ENCODE assay signal across 35 cellular contexts in the genomic region with DNA sequence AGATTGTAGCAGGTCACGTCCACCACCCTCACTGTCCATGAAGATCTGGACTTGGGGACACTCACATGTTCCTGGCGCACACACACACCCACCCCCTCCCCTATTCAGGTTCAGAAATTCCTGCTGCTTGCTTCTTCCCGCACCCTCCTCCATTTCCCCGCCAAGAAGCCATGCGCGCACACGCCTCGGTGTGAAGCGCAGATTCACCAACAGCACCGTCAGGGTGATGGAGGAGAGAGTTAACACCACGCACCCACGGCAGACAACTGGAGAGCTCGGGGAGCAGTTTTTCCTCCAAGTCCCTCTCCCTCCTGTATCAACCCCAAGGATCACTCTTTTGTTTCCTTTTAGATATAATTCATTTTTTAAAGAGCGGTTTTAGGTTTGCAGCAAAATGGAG.
"Had no signal": no experiment of that assay in that cellular context is flagged by ENCODE, and none has a peak within 500 bp of the region (broad histone marks: within the 10 kb centered on the region; RNA-seq: fewer than 3 reads in every experiment).

No MANE protein-coding gene starts in this region.

- H3K4me3 Mint-ChIP-seq: activated B cell treated with CpG ODN at 0.5 μM for 24 hours; activated CD4-positive, alpha-beta memory T cell treated with anti-CD3 and anti-CD28 coated beads for 36 hours; activated CD8-positive, alpha-beta memory T cell treated with anti-CD3 and anti-CD28 coated beads, Interleukin-2, amount 10 ng/mL, durations not matched to agents 7 days and 5 days; activated CD8-positive, alpha-beta T cell treated with anti-CD3 and anti-CD28 coated beads, Interleukin-2, amount 10 ng/mL, durations not matched to agents 7 days and 5 days; activated naive CD4-positive, alpha-beta T cell treated with anti-CD3 and anti-CD28 coated beads, Interleukin-2, amount 10 ng/mL, durations not matched to agents 7 days and 5 days; activated naive CD8-positive, alpha-beta T cell treated with anti-CD3 and anti-CD28 coated beads, Interleukin-2, amount 10 ng/mL, durations not matched to agents 7 days and 5 days; brain; central memory CD8-positive, alpha-beta T cell; dendritic cell treated with granulocyte-macrophage colony-stimulating factor and Interleukin-4, amounts not matched to agents 40 ng/mL and 50 ng/mL, for 4 days; endodermal cell; T-cell; T-helper 1 cell treated with Interleukin-12 subunit alpha and Interleukin-12 subunit beta and Interleukin-4 antibody, amounts not matched to agents 30 μg/mL and 1 μg/mL, for 36 hours; T-helper 2 cell treated with Interferon-gamma antibody and Interleukin-4, amounts not matched to agents 5 μg/mL and 100 μg/mL, for 36 hours had no signal

- H3K36me3 Mint-ChIP-seq: activated naive CD4-positive, alpha-beta T cell treated with anti-CD3 and anti-CD28 coated beads, Interleukin-2, amount 50 U/mL, for 72 hours had no signal

- H3K27me3 Mint-ChIP-seq: activated B cell treated with CpG ODN at 0.5 μM for 24 hours; activated CD4-positive, alpha-beta memory T cell treated with anti-CD3 and anti-CD28 coated beads for 36 hours; activated CD8-positive, alpha-beta memory T cell treated with anti-CD3 and anti-CD28 coated beads, Interleukin-2, amount 10 ng/mL, durations not matched to agents 7 days and 5 days; activated naive CD4-positive, alpha-beta T cell treated with anti-CD3 and anti-CD28 coated beads, Interleukin-2, amount 10 ng/mL, durations not matched to agents 7 days and 5 days; activated naive CD8-positive, alpha-beta T cell treated with anti-CD3 and anti-CD28 coated beads, Interleukin-2, amount 10 ng/mL, durations not matched to agents 7 days and 5 days; brain; central memory CD8-positive, alpha-beta T cell; dendritic cell treated with granulocyte-macrophage colony-stimulating factor and Interleukin-4, amounts not matched to agents 40 ng/mL and 50 ng/mL, for 4 days; T-cell had no signal

- H3K4me1 ChIP-seq: breast epithelium, foreskin keratinocyte, gastrocnemius medialis had no signal

- H3K36me3 ChIP-seq: breast epithelium had no signal

- H3K4me1 Mint-ChIP-seq: activated B cell treated with CpG ODN at 0.5 μM for 24 hours; activated CD8-positive, alpha-beta memory T cell treated with anti-CD3 and anti-CD28 coated beads, Interleukin-2, amount 10 ng/mL, durations not matched to agents 7 days and 5 days; activated naive CD4-positive, alpha-beta T cell treated with anti-CD3 and anti-CD28 coated beads, Interleukin-2, amount 10 ng/mL, durations not matched to agents 7 days and 5 days; activated naive CD8-positive, alpha-beta T cell treated with anti-CD3 and anti-CD28 coated beads, Interleukin-2, amount 10 ng/mL, durations not matched to agents 7 days and 5 days; T-cell had no signal

- H3K9me3 ChIP-seq: ascending aorta, breast epithelium, esophagus muscularis mucosa, gastrocnemius medialis had no signal

- H3K27me3 ChIP-seq: ascending aorta, breast epithelium, cardiac muscle cell, dorsolateral prefrontal cortex, esophagus muscularis mucosa, foreskin keratinocyte, gastrocnemius medialis had no signal

- H3K27ac ChIP-seq: ascending aorta, cardiac muscle cell, coronary artery, esophagus muscularis mucosa, foreskin keratinocyte, gastrocnemius medialis, WERI-Rb-1 had no signal

- DNase-seq: activated B cell treated with CpG ODN at 0.5 μM for 24 hours; activated CD4-positive, alpha-beta memory T cell treated with anti-CD3 and anti-CD28 coated beads for 36 hours; activated CD4-positive, alpha-beta T cell treated with anti-CD3 and anti-CD28 coated beads for 48 hours; activated CD4-positive, alpha-beta T cell treated with anti-CD3 and anti-CD28 coated beads, Interleukin-2, amount 50 U/mL, for 1 hour; activated CD8-positive, alpha-beta memory T cell treated with anti-CD3 and anti-CD28 coated beads, Interleukin-2, amount 10 ng/mL, durations not matched to agents 7 days and 5 days; activated CD8-positive, alpha-beta memory T cell treated with anti-CD3 and anti-CD28 coated beads, Interleukin-2, amount 50 U/mL, for 4 hours; activated CD8-positive, alpha-beta T cell treated with anti-CD3 and anti-CD28 coated beads, Interleukin-2, amount 10 ng/mL, durations not matched to agents 7 days and 5 days; activated gamma-delta T cell; activated naive CD4-positive, alpha-beta T cell; activated naive CD4-positive, alpha-beta T cell treated with anti-CD3 and anti-CD28 coated beads, Interleukin-2, amount 10 ng/mL, durations not matched to agents 7 days and 5 days; activated naive CD8-positive, alpha-beta T cell treated with anti-CD3 and anti-CD28 coated beads, Interleukin-2, amount 10 ng/mL, durations not matched to agents 7 days and 5 days; activated T-cell treated with anti-CD3 and anti-CD28 coated beads, Interleukin-2, amount 50 U/mL, for 1 hour; activated T-cell treated with anti-CD3 and anti-CD28 coated beads, Interleukin-2, amount 50 U/mL, for 48 hours; dorsolateral prefrontal cortex; effector memory CD4-positive, alpha-beta T cell; endodermal cell; erythroblast; foreskin keratinocyte; gastrocnemius medialis; SW 1271; T-cell; T1000; WERI-Rb-1 had no signal

- H3K9me3 Mint-ChIP-seq: activated B cell treated with CpG ODN at 0.5 μM for 24 hours; activated CD4-positive, alpha-beta memory T cell treated with anti-CD3 and anti-CD28 coated beads for 36 hours; activated naive CD4-positive, alpha-beta T cell treated with anti-CD3 and anti-CD28 coated beads, Interleukin-2, amount 10 ng/mL, durations not matched to agents 7 days and 5 days; activated naive CD4-positive, alpha-beta T cell treated with anti-CD3 and anti-CD28 coated beads, Interleukin-2, amount 50 U/mL, for 72 hours; activated naive CD8-positive, alpha-beta T cell treated with anti-CD3 and anti-CD28 coated beads, Interleukin-2, amount 10 ng/mL, durations not matched to agents 7 days and 5 days; brain; central memory CD8-positive, alpha-beta T cell; dendritic cell treated with granulocyte-macrophage colony-stimulating factor and Interleukin-4, amounts not matched to agents 40 ng/mL and 50 ng/mL, for 4 days; endodermal cell; T-cell; T-helper 1 cell treated with Interleukin-12 subunit alpha and Interleukin-12 subunit beta and Interleukin-4 antibody, amounts not matched to agents 30 μg/mL and 1 μg/mL, for 36 hours; T-helper 2 cell treated with Interferon-gamma antibody and Interleukin-4, amounts not matched to agents 5 μg/mL and 100 μg/mL, for 36 hours had no signal

- H3K4me3 ChIP-seq: ascending aorta, breast epithelium, cardiac muscle cell, coronary artery, dorsolateral prefrontal cortex, esophagus muscularis mucosa, gastrocnemius medialis had no signal

- H3K27ac Mint-ChIP-seq: activated B cell treated with CpG ODN at 0.5 μM for 24 hours; activated CD4-positive, alpha-beta memory T cell treated with anti-CD3 and anti-CD28 coated beads for 36 hours; activated CD8-positive, alpha-beta memory T cell treated with anti-CD3 and anti-CD28 coated beads, Interleukin-2, amount 10 ng/mL, durations not matched to agents 7 days and 5 days; activated CD8-positive, alpha-beta T cell treated with anti-CD3 and anti-CD28 coated beads, Interleukin-2, amount 10 ng/mL, durations not matched to agents 7 days and 5 days; activated naive CD4-positive, alpha-beta T cell treated with anti-CD3 and anti-CD28 coated beads, Interleukin-2, amount 10 ng/mL, durations not matched to agents 7 days and 5 days; activated naive CD8-positive, alpha-beta T cell treated with anti-CD3 and anti-CD28 coated beads, Interleukin-2, amount 10 ng/mL, durations not matched to agents 7 days and 5 days; dendritic cell treated with granulocyte-macrophage colony-stimulating factor and Interleukin-4, amounts not matched to agents 40 ng/mL and 50 ng/mL, for 4 days; endodermal cell; T-cell; T-helper 1 cell treated with Interleukin-12 subunit alpha and Interleukin-12 subunit beta and Interleukin-4 antibody, amounts not matched to agents 30 μg/mL and 1 μg/mL, for 36 hours; T-helper 2 cell treated with Interferon-gamma antibody and Interleukin-4, amounts not matched to agents 5 μg/mL and 100 μg/mL, for 36 hours had no signal

- ATAC-seq: activated CD4-positive, CD25-positive, alpha-beta regulatory T cell treated with anti-CD3 and anti-CD28 coated beads, Interleukin-2, amount 50 U/mL, for 24 hours; activated CD8-positive, alpha-beta memory T cell treated with anti-CD3 and anti-CD28 coated beads, Interleukin-2, amount 10 ng/mL, durations not matched to agents 7 days and 5 days; activated CD8-positive, alpha-beta T cell treated with anti-CD3 and anti-CD28 coated beads, Interleukin-2, amount 10 ng/mL, durations not matched to agents 7 days and 5 days; activated naive CD4-positive, alpha-beta T cell treated with anti-CD3 and anti-CD28 coated beads, Interleukin-2, amount 50 U/mL, for 72 hours; foreskin keratinocyte; gastrocnemius medialis; T-cell had no signal
